Comparison of ENCODE assay signal across 1 cellular context in the genomic region with DNA sequence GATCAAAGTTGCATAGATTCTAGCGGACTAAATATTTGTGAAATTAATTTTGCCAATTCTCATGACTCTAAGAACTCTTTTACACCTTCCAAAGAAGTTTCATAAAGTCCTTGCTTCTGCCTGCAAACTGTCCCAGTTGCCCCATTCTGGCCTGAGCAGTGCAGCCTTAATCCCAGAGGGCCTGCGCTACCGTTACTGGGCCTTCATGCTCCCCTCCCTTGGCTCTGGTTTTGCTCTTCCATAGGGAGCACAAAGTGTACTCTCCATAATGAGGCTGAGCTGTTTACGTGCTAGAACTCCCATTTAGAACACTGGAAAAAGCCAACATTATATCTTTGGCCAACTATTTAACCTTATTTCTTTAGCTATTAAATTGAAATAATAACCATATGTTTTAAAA.
TF ChIP-seq lines count a peak whose summit lies in the region.

No MANE protein-coding gene starts in this region.

TF ChIP-seq in SK-N-SH treated with all-trans-retinoic acid at 6 μM for 48 hours, 23 proteins besides CTCF, POLR2A, EP300 and RAD21 (continued from another document):
- TF ChIP-seq, protein P1, sequence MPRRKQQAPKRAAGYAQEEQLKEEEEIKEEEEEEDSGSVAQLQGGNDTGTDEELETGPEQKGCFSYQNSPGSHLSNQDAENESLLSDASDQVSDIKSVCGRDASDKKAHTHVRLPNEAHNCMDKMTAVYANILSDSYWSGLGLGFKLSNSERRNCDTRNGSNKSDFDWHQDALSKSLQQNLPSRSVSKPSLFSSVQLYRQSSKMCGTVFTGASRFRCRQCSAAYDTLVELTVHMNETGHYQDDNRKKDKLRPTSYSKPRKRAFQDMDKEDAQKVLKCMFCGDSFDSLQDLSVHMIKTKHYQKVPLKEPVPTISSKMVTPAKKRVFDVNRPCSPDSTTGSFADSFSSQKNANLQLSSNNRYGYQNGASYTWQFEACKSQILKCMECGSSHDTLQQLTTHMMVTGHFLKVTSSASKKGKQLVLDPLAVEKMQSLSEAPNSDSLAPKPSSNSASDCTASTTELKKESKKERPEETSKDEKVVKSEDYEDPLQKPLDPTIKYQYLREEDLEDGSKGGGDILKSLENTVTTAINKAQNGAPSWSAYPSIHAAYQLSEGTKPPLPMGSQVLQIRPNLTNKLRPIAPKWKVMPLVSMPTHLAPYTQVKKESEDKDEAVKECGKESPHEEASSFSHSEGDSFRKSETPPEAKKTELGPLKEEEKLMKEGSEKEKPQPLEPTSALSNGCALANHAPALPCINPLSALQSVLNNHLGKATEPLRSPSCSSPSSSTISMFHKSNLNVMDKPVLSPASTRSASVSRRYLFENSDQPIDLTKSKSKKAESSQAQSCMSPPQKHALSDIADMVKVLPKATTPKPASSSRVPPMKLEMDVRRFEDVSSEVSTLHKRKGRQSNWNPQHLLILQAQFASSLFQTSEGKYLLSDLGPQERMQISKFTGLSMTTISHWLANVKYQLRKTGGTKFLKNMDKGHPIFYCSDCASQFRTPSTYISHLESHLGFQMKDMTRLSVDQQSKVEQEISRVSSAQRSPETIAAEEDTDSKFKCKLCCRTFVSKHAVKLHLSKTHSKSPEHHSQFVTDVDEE (CRISPR knock-in tag; IDR thresholded peaks at IDR 0.05): no peak
- TF ChIP-seq TOX (CRISPR knock-in tag; IDR thresholded peaks at IDR 0.05; ENCODE audit: borderline replicate concordance): no peak
